Comparison of ENCODE assay signal across 11 cellular contexts in genomic region chr9:134433909-134434895, GRCh38.
DNase-seq lines count a peak whose midpoint lies in the region; ATAC-seq, FAIRE-seq and TF ChIP-seq lines count a peak whose summit lies in the region.
"Had no signal": no experiment of that assay in that cellular context is flagged by ENCODE, and none has a peak within 500 bp of the region (broad histone marks: within the 10 kb centered on the region; RNA-seq: fewer than 3 reads in every experiment).

No MANE protein-coding gene starts in this region.

- H3K27ac ChIP-seq in breast epithelium (peak overlapping the region; percentile 85 to 95), heart right ventricle (peak overlapping the region; percentile 65 to 90 (median 82)), pancreas (peak overlapping the region; percentile 56 to 88 (median 81))

- POLR2A ChIA-PET in MCF 10A (lab: Yijun Ruan, JAX): interaction anchor here (0.6 to 2.5 kb wide), 22 partner anchors 8 to 270 kb away, joined by 3 to 22 read pairs (median 5); partner anchors contain the start of gene RNU6ATAC

- ATAC-seq in heart right ventricle (peak in 7 of 8 donors; percentile 0 to 7 (median 2)), pancreas (peak; percentile 0 to 9 (median 6)), HG02870 (IDR thresholded peaks at IDR 0.05; ENCODE audit: unreplicated experiment) (no peak), HG03196 (IDR thresholded peaks at IDR 0.05; ENCODE audit: unreplicated experiment) (no peak), HG03135 (IDR thresholded peaks at IDR 0.05; ENCODE audit: unreplicated experiment) (no peak)
- ATAC-seq: naive thymus-derived CD8-positive, alpha-beta T cell had no signal

- H3K27me3 ChIP-seq in breast epithelium (no peaks in the 10 kb centered on the region), heart right ventricle (no peaks in the 10 kb centered on the region), pancreas (no peaks in the 10 kb centered on the region)

- 69 to 71% methylated on average over 30 of the region's 30 CpGs for WGBS in heart right ventricle, 2 donors
- WGBS in pancreas, 2 donors: 64 to 65% methylated on average over 26 to 30 of the region's 30 CpGs

- H3K9me3 Mint-ChIP-seq in MCF 10A (ENCODE audit: unreplicated experiment): no peaks in the 10 kb centered on the region
- H3K9me3 Mint-ChIP-seq: H9; naive thymus-derived CD8-positive, alpha-beta T cell had no signal

- H3K9me3 ChIP-seq in breast epithelium (no peaks in the 10 kb centered on the region), heart right ventricle (no peaks in the 10 kb centered on the region), pancreas (no peaks in the 10 kb centered on the region)

- no peaks in the 10 kb centered on the region for H3K27me3 Mint-ChIP-seq in MCF 10A (ENCODE audit: insufficient read depth, unreplicated experiment)
- H3K27me3 Mint-ChIP-seq: naive thymus-derived CD8-positive, alpha-beta T cell had no signal

- BruUV-seq in MCF 10A (replicated peaks; lab: Mats Ljungman, UMichigan): no TSS peak

- H3K4me1 ChIP-seq in breast epithelium: peaks cover 19 to 67% of the 10 kb centered on the region in 2 donors
- H3K4me1 ChIP-seq in heart right ventricle: peaks cover 39 to 82% (median 76%) of the 10 kb centered on the region in 9 donors
- H3K4me1 ChIP-seq in pancreas: peaks cover 13 to 17% (median 14%) of the 10 kb centered on the region in 3 donors

- intact Hi-C loops in breast epithelium (cut with DNase I; ENCODE audit: low total_unique reads) (loop anchor here (10.0 kb wide), 1 partner anchor 109 kb away; the partner anchor contains the start of gene RXRA), MCF 10A (cut with micrococcal nuclease) (loop anchor here (2.0 to 5.0 kb wide), 2 partner anchors 35 to 57 kb away; no protein-coding TSS in a partner anchor), heart right ventricle (cut with DNase I) (loop anchor here in 5 of 10 donors (2.0 to 10.0 kb wide), 5 partner anchors 59 to 107 kb away; partner anchors contain the start of gene RXRA (in 1 of the 5)), pancreas (cut with DNase I) (loop anchor here in 1 of 3 donors (5.0 kb wide), 1 partner anchor 42 kb away; no protein-coding TSS in a partner anchor)

- H3K4me3 ChIP-seq in breast epithelium (peak overlapping the region in 2 of 3 donors; percentile 20 to 55), heart right ventricle (peak overlapping the region in 5 of 10 donors; percentile 8 to 28 (median 12)), pancreas (peak overlapping the region in 1 of 4 donors; percentile 2)

- no peak for TF ChIP-seq POLR2A in breast epithelium (IDR thresholded peaks at IDR 0.05)

- no peak for FAIRE-seq in pancreas (lab: Jason Lieb, UNC)
- FAIRE-seq: A204.1 had no signal

- peaks cover 76% of the 10 kb centered on the region for H3K36me3 Mint-ChIP-seq in MCF 10A (ENCODE audit: insufficient read depth, unreplicated experiment)

- CTCF ChIA-PET in MCF 10A (lab: Yijun Ruan, JAX): interaction anchor here (0.5 to 2.4 kb wide), 10 partner anchors 9 to 1839 kb away, joined by 3 to 20 read pairs (median 3); no protein-coding TSS in a partner anchor

- peaks cover 30% of the 10 kb centered on the region for H3K4me1 Mint-ChIP-seq in MCF 10A (ENCODE audit: insufficient read depth, unreplicated experiment)

- DNase-seq in breast epithelium (ENCODE audit: low spot score in 2 of 2) (no peak), MCF 10A (ENCODE audit: unreplicated experiment) (no peak), heart right ventricle (no peak), pancreas (no peak), KG1 (lab: John Stamatoyannopoulos, UW) (no peak)
- DNase-seq: H9; naive thymus-derived CD8-positive, alpha-beta T cell had no signal

- TF ChIP-seq CTCF in breast epithelium (IDR thresholded peaks at IDR 0.05) (no peak), MCF 10A (IDR thresholded peaks at IDR 0.05; ENCODE audit: unreplicated experiment) (no peak), heart right ventricle (IDR thresholded peaks at IDR 0.05) (no peak), pancreas (IDR thresholded peaks at IDR 0.05) (no peak)

- no peak overlapping the region for H3K27ac Mint-ChIP-seq in MCF 10A (ENCODE audit: low read depth, unreplicated experiment)

- no peak overlapping the region for H3K4me3 Mint-ChIP-seq in MCF 10A (ENCODE audit: unreplicated experiment)
- H3K4me3 Mint-ChIP-seq: H9 had no signal

- H3K36me3 ChIP-seq in breast epithelium (no peaks in the 10 kb centered on the region), heart right ventricle (peaks cover 0 to 73% (median 21%) of the 10 kb centered on the region in 9 donors), pancreas (peaks cover 0 to 9% (median 7%) of the 10 kb centered on the region in 3 donors)

Comparison
In these comparisons a context has a peak if more than half of its experiments do, and no peak if none do; other contexts are left out.
1. ATAC-seq: peak in heart right ventricle (7 of 8) and pancreas (4 of 4); none in HG02870 (single experiment), HG03196 (single experiment) and HG03135 (single experiment).
2. Peak in every context shown above with its lines, with median percentiles within 50 percentile points of each other: H3K27ac ChIP-seq.